27 cellular contexts compared by ENCODE assay signal in the genomic region with DNA sequence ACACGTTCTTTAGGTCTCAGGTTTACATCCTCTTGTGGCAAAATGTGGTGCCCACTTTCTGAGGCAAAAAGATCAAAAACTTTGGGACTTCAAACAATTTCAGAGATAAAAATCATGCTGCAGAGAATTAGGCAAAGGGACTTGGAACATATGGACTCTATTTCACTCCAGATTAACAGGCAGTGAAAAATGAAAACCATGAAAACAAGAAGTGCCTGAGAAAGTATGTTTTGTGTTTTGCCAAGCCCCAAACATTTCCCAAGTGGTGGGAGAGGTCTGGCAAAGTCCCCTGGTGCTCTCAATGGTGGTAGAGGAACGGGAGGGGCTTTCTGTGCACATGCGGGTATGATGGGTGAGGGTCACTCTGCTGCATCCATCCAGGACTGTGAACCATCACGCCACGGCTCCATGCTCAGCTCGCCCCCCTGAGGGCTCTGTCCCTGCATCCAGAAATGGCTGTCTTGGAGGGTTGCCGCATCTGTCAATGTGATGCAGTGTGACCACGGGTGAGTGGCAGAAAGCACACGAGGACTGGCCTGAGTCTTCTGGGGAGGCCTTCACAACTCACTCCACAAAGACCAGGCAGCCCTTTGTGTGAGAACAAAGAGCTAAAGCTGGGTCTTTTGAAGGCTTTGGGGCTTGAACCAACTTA. TPM values are rescaled to one million over a fixed set of nuclear protein-coding genes. Genes with fewer than 3 reads are reported as not detected.
DNase-seq lines count a peak whose midpoint lies in the region; ATAC-seq, FAIRE-seq and TF ChIP-seq lines count a peak whose summit lies in the region.
"Had no signal": no experiment of that assay in that cellular context is flagged by ENCODE, and none has a peak within 500 bp of the region (broad histone marks: within the 10 kb centered on the region; RNA-seq: fewer than 3 reads in every experiment).

No MANE protein-coding gene starts in this region.

- no peaks in the 10 kb centered on the region for H3K27me3 ChIP-seq in Karpas-422 (ENCODE audit: low read length)
- H3K27me3 ChIP-seq in bronchial epithelial cell (ENCODE audit: control insufficient read depth, insufficient read depth, low read length), result no peaks in the 10 kb centered on the region
- H3K27me3 ChIP-seq in right atrium auricular region, result no peaks in the 10 kb centered on the region
- no peaks in the 10 kb centered on the region for H3K27me3 ChIP-seq in uterus
- H3K27me3 ChIP-seq: gastrocnemius medialis, sigmoid colon had no signal

- H3K4me2 ChIP-seq in Karpas-422 (ENCODE audit: low read depth, low read length, poor library complexity, severe bottlenecking), result no peak overlapping the region

- FAIRE-seq in bronchial epithelial cell (lab: Jason Lieb, UNC), result peak; percentile 47
- FAIRE-seq: urothelium cell line had no signal

- no peak overlapping the region for H3K9ac ChIP-seq in Karpas-422 (ENCODE audit: low read length)

- peaks cover 94% of the 10 kb centered on the region for H3K4me1 ChIP-seq in Karpas-422 (ENCODE audit: low read length)
- H3K4me1 ChIP-seq in right atrium auricular region, result peaks cover 0 to 61% of the 10 kb centered on the region in 2 donors
- no peaks in the 10 kb centered on the region for H3K4me1 ChIP-seq in uterus
- H3K4me1 ChIP-seq: sigmoid colon had no signal

- ATAC-seq in GM21515 (IDR thresholded peaks at IDR 0.05; ENCODE audit: unreplicated experiment) (no peak), HG03159 (IDR thresholded peaks at IDR 0.05; ENCODE audit: unreplicated experiment) (no peak)
- ATAC-seq: activated T-cell treated with anti-CD3 and anti-CD28 coated beads, Interleukin-2, amount 50 U/mL, for 4 hours; effector memory CD8-positive, alpha-beta T cell; esophagus mucosa; gastrocnemius medialis; stimulated activated effector memory CD8-positive, alpha-beta T cell treated with anti-CD3 and anti-CD28 coated beads, Interleukin-12 subunit alpha, Interleukin-12 subunit beta, amount 100 ng/mL, for 72 hours had no signal

- H3K4me3 ChIP-seq in Karpas-422 (ENCODE audit: low read length) (no peak overlapping the region), bronchial epithelial cell (ENCODE audit: low read depth, low read length) (no peak overlapping the region), right atrium auricular region (no peak overlapping the region), uterus (no peak overlapping the region)
- H3K4me3 ChIP-seq: gastrocnemius medialis, lung, sigmoid colon had no signal

- H4K20me1 ChIP-seq in Karpas-422 (ENCODE audit: insufficient read depth, low read depth, low read length), result no peaks in the 10 kb centered on the region

- H3K27ac ChIP-seq in Karpas-422 (ENCODE audit: low read length) (peak overlapping the region; percentile 84), right atrium auricular region (peak overlapping the region; percentile 54 to 58), uterus (no peak overlapping the region)
- H3K27ac ChIP-seq: gastrocnemius medialis, sigmoid colon, WERI-Rb-1 had no signal

- no peak for TF ChIP-seq POLR2A in uterus (IDR thresholded peaks at IDR 0.05)

- H3K9me2 ChIP-seq in Karpas-422 (replicated peaks; ENCODE audit: insufficient read depth, low read length), result no peaks in the 10 kb centered on the region

- intact Hi-C loops in uterus (cut with DNase I; ENCODE audit: low total_unique reads), result no loop called here

- H3K79me2 ChIP-seq in Karpas-422 (ENCODE audit: low read length), result peaks cover 63% of the 10 kb centered on the region

- no peaks in the 10 kb centered on the region for H3K36me3 ChIP-seq in Karpas-422 (ENCODE audit: insufficient read depth, low read length)
- no peaks in the 10 kb centered on the region for H3K36me3 ChIP-seq in bronchial epithelial cell (ENCODE audit: control insufficient read depth, insufficient read depth, low read length)
- H3K36me3 ChIP-seq in right atrium auricular region, result no peaks in the 10 kb centered on the region
- H3K36me3 ChIP-seq in uterus, result no peaks in the 10 kb centered on the region
- H3K36me3 ChIP-seq: gastrocnemius medialis, sigmoid colon, WERI-Rb-1 had no signal

- no peak for DNase-seq in Karpas-422
- DNase-seq in bronchial epithelial cell (ENCODE audit: low read depth), result no peak
- DNase-seq in right atrium auricular region (ENCODE audit: low spot score), result no peak
- peak; percentile 61 for DNase-seq in retina
- DNase-seq in germinal center (ENCODE audit: low spot score), result no peak
- DNase-seq in uterus, result no peak
- DNase-seq: activated CD4-positive, alpha-beta T cell treated with anti-CD3 and anti-CD28 coated beads, Interleukin-2, amount 10 ng/mL, durations not matched to agents 24 days and 14 days; activated gamma-delta T cell treated with Interleukin-2 at 50 U/mL for 16 hours; activated T-cell treated with anti-CD3 and anti-CD28 coated beads, Interleukin-2, amount 50 U/mL, for 4 hours; effector memory CD8-positive, alpha-beta T cell; gastrocnemius medialis; H9; NCI-H1092; NCI-H187; NCI-H2171 treated with DMSO at 0.1 percent for 48 hours; NCI-H510A treated with DMSO at 0.1 percent for 48 hours; SHP77; sigmoid colon; stimulated activated CD4-positive, alpha-beta T cell treated with anti-CD3 and anti-CD28 coated beads, Interleukin-4, amount 100 ng/mL, for 24 hours; T1000; WERI-Rb-1 had no signal

- TF ChIP-seq CTCF in bronchial epithelial cell (IDR thresholded peaks at IDR 0.05; ENCODE audit: insufficient read depth, low read length, severe bottlenecking) (no peak), right atrium auricular region (IDR thresholded peaks at IDR 0.05) (no peak), uterus (IDR thresholded peaks at IDR 0.05) (no peak)

- no peak overlapping the region for H2AFZ ChIP-seq in Karpas-422 (ENCODE audit: low read length)

- H3K9me3 ChIP-seq in Karpas-422 (ENCODE audit: low read length) (no peaks in the 10 kb centered on the region), right atrium auricular region (no peaks in the 10 kb centered on the region), uterus (no peaks in the 10 kb centered on the region)
- H3K9me3 ChIP-seq: gastrocnemius medialis, sigmoid colon had no signal

RNA-seq across cellular contexts. Expression of gene TBC1D7, which starts 43.2 kb away (rescaled TPM):
- 16.3 and 28.6 TPM in 2 replicates for total RNA-seq in Karpas-422 (2014; rRNA removed; shearing (Covaris generic); ENCODE audit: low replicate concordance)
- total RNA-seq in bronchial epithelial cell, result 34.4 and 44.5 TPM in 2 replicates
- 10 to 100 TPM; 15.0 to 27.0 TPM for total RNA-seq in right atrium auricular region
- 10 to 100 TPM in 2 of 4 donors, 1 to 10 TPM in 1, not detected in 1; 4.4 to 23.6 (median 12.5) TPM for total RNA-seq in uterus

Comparison
In these comparisons a context has a peak if more than half of its experiments do, and no peak if none do; other contexts are left out.
1. H3K27ac ChIP-seq: peak in Karpas-422 (single experiment) and right atrium auricular region (2 of 2); none in uterus (0 of 2).